In the genomic region with DNA sequence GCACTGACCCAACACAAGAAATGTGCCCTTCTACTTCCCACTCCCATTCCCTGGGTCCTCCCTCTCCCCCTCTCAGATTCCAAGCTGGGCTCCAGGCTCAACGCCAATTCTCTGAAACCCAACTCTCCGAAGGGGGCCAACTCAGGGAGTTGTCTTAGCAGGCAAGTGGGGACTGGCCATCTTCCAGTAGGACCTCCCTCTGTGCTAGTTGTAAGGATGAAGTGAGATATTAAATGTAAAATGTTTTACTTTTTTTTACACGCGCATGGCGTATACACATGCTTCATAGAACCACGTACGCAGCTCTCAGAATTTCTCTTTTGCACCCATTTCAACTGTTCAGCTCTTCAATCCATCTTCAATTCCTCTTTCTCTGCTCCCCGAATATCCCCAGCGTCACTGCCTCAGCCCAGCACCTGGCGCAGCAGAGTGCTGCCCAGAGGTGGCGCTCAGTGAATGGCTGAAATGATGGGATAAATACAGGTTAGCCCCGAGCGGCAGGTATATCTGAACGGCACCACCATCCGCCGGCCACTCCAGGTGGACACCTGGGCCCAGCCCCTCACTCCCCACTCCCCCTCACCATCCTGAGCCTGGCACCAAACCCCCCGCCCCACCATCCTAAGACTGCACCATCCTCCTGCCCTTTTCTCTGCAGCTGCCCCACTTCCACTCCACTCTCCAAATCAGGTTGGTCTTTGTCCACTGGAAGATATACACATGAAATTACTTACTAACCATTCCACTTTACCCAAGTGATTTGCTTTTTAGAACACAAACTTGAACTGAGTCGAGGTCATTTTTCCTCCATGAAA, we compare ENCODE assay signal across 12 cellular contexts. TPM values are rescaled to one million over a fixed set of nuclear protein-coding genes. Genes with fewer than 3 reads are reported as not detected.
DNase-seq lines count a peak whose midpoint lies in the region; ATAC-seq and TF ChIP-seq lines count a peak whose summit lies in the region.
"Had no signal": no experiment of that assay in that cellular context is flagged by ENCODE, and none has a peak within 500 bp of the region (broad histone marks: within the 10 kb centered on the region; RNA-seq: fewer than 3 reads in every experiment).

No MANE protein-coding gene starts in this region.

- H3K9me3 ChIP-seq in right atrium auricular region (no peaks in the 10 kb centered on the region), transverse colon (no peaks in the 10 kb centered on the region)

- peaks cover 0 to 3% of the 10 kb centered on the region in 2 donors for H3K4me1 ChIP-seq in right atrium auricular region
- H3K4me1 ChIP-seq in transverse colon: no peaks in the 10 kb centered on the region

- H3K27me3 Mint-ChIP-seq in nephron progenitor cell (ENCODE audit: low read depth, poor library complexity): peaks cover 63% of the 10 kb centered on the region

- intact Hi-C loops in Right ventricle myocardium superior (cut with DNase I) (loop anchor here (10.0 kb wide), 1 partner anchor 100 kb away; no protein-coding TSS in a partner anchor), transverse colon (cut with DNase I; ENCODE audit: low total_unique reads) (no loop called here)

- H3K4me3 ChIP-seq in right atrium auricular region: no peak overlapping the region
- H3K4me3 ChIP-seq in kidney epithelial cell (ENCODE audit: low read depth, low read length): no peak overlapping the region
- H3K4me3 ChIP-seq in transverse colon: no peak overlapping the region

- no peak overlapping the region for H3K27ac ChIP-seq in right atrium auricular region
- no peak overlapping the region for H3K27ac ChIP-seq in transverse colon

- ATAC-seq in Right ventricle myocardium superior (ENCODE audit: poor library complexity) (peak; percentile 49), HG03565 (IDR thresholded peaks at IDR 0.05; ENCODE audit: unreplicated experiment) (no peak), GM19395 (IDR thresholded peaks at IDR 0.05; ENCODE audit: unreplicated experiment) (no peak)

- no peak for TF ChIP-seq EP300 in transverse colon (IDR thresholded peaks at IDR 0.05; ENCODE audit: low read depth)

- no peak for TF ChIP-seq POLR2A in transverse colon (IDR thresholded peaks at IDR 0.05)

- peaks cover 24% of the 10 kb centered on the region for H3K4me1 Mint-ChIP-seq in nephron progenitor cell

- WGBS in transverse colon (ENCODE audit: low coverage in 1 of 2), 2 donors: 16 to 36% methylated on average over 12 to 18 of the region's 18 CpGs

- peaks cover 5% of the 10 kb centered on the region for H3K36me3 Mint-ChIP-seq in nephron progenitor cell (ENCODE audit: low read depth)

- H3K9me3 Mint-ChIP-seq in nephron progenitor cell: peaks cover 47% of the 10 kb centered on the region

- H3K27me3 ChIP-seq in right atrium auricular region (no peaks in the 10 kb centered on the region), kidney epithelial cell (ENCODE audit: control insufficient read depth, insufficient read depth, low read length) (peaks cover 16% of the 10 kb centered on the region), transverse colon (peaks cover 60% of the 10 kb centered on the region)

- DNase-seq in Right ventricle myocardium superior (no peak), right atrium auricular region (ENCODE audit: low spot score) (no peak), SW480 (ENCODE audit: low spot score) (peak; percentile 25), kidney epithelial cell (ENCODE audit: low read depth) (no peak), nephron progenitor cell (no peak), transverse colon (no peak)
- DNase-seq: AML-193, NCI-H187, occipital lobe, SW 1271 had no signal

- H3K27ac Mint-ChIP-seq in nephron progenitor cell: no peak overlapping the region

- H3K4me3 Mint-ChIP-seq in nephron progenitor cell: no peak overlapping the region

- H3K36me3 ChIP-seq in right atrium auricular region: no peaks in the 10 kb centered on the region
- no peaks in the 10 kb centered on the region for H3K36me3 ChIP-seq in kidney epithelial cell (ENCODE audit: control insufficient read depth, insufficient read depth, low read length)
- no peaks in the 10 kb centered on the region for H3K36me3 ChIP-seq in transverse colon

- TF ChIP-seq CTCF in right atrium auricular region (IDR thresholded peaks at IDR 0.05) (peak in 1 of 2 donors; percentile 22), kidney epithelial cell (IDR thresholded peaks at IDR 0.05; ENCODE audit: insufficient read depth, low read length, poor library complexity, severe bottlenecking) (peak; percentile 6), nephron progenitor cell (IDR thresholded peaks at IDR 0.05) (no peak), transverse colon (IDR thresholded peaks at IDR 0.05) (no peak)

- in situ Hi-C loops in transverse colon (cut with MboI; ENCODE audit: low pct_ligation_motif_present in 1 of 4, low pct_unique_long_range_greater_than_20kb in 1 of 4, low sequenced_read_pairs in 3 of 4): no loop called here

RNA-seq across cellular contexts. Expression of a gene that starts 43.9 kb away (rescaled TPM):
- total RNA-seq in Right ventricle myocardium superior: 17.8 TPM
- total RNA-seq in right atrium auricular region: 10 to 100 TPM in 1 of 2 donors, 1 to 10 TPM in 1; 8.7 to 13.0 TPM
- 5.1 and 5.3 TPM in 2 replicates for total RNA-seq in kidney epithelial cell
- total RNA-seq in transverse colon: 10 to 100 TPM in 2 of 4 donors, 1 to 10 TPM in 2; 7.5 to 16.9 (median 9.9) TPM
